22 cellular contexts compared by ENCODE assay signal in genomic region chr1:90317628-90318027, GRCh38.
"Had no signal": no experiment of that assay in that cellular context is flagged by ENCODE, and none has a peak within 500 bp of the region (broad histone marks: within the 10 kb centered on the region; RNA-seq: fewer than 3 reads in every experiment).

No MANE protein-coding gene starts in this region.

- DNase-seq: cortex of kidney; dorsolateral prefrontal cortex; effector CD8-positive, alpha-beta T cell; glutamatergic neuron; islet precursor cell; left lung; lower lobe of right lung; mesenchymal stem cell; midbrain; occipital lobe; pancreas; right cardiac atrium; stimulated activated CD4-positive, alpha-beta T cell treated with anti-CD3 and anti-CD28 coated beads, Interleukin-4, amount 100 ng/mL, for 1 hour; stimulated activated CD8-positive, alpha-beta memory T cell treated with anti-CD3 and anti-CD28 coated beads, Interleukin-4, amount 100 ng/mL, for 48 hours; stimulated activated naive CD8-positive, alpha-beta T cell treated with anti-CD3 and anti-CD28 coated beads, Interleukin-15, Interleukin-2, amounts not matched to agents 100 U/mL and 50 U/mL, for 24 hours; thyroid gland had no signal

- H3K4me1 ChIP-seq: esophagus muscularis mucosa, gastroesophageal sphincter, left lung, lower lobe of right lung, pancreas, thyroid gland had no signal

- H3K27ac ChIP-seq: dorsolateral prefrontal cortex, epithelial cell of prostate, esophagus muscularis mucosa, gastroesophageal sphincter, left lung, lower lobe of right lung, pancreas, suprapubic skin, thyroid gland had no signal

- H3K27me3 ChIP-seq: dorsolateral prefrontal cortex, esophagus muscularis mucosa, gastroesophageal sphincter, left lung, pancreas, thyroid gland had no signal

- H3K36me3 ChIP-seq: esophagus muscularis mucosa, gastroesophageal sphincter, left lung, lower lobe of right lung, pancreas, suprapubic skin, thyroid gland had no signal

- ATAC-seq: gastroesophageal sphincter; left lung; lower lobe of right lung; pancreas; right cardiac atrium; stimulated activated effector memory CD8-positive, alpha-beta T cell treated with anti-CD3 and anti-CD28 coated beads, Interleukin-12 subunit alpha, Interleukin-12 subunit beta, amount 100 ng/mL, for 72 hours; stimulated activated naive CD8-positive, alpha-beta T cell treated with anti-CD3 and anti-CD28 coated beads, Interleukin-15, Interleukin-2, amounts not matched to agents 100 U/mL and 50 U/mL, for 24 hours had no signal

- H3K9me3 ChIP-seq: esophagus muscularis mucosa, gastroesophageal sphincter, left lung, lower lobe of right lung, pancreas, suprapubic skin, thyroid gland had no signal

- H3K4me3 ChIP-seq: dorsolateral prefrontal cortex, esophagus muscularis mucosa, gastroesophageal sphincter, left lung, lower lobe of right lung, pancreas, smooth muscle cell, suprapubic skin, thyroid gland had no signal
